In the genomic region with DNA sequence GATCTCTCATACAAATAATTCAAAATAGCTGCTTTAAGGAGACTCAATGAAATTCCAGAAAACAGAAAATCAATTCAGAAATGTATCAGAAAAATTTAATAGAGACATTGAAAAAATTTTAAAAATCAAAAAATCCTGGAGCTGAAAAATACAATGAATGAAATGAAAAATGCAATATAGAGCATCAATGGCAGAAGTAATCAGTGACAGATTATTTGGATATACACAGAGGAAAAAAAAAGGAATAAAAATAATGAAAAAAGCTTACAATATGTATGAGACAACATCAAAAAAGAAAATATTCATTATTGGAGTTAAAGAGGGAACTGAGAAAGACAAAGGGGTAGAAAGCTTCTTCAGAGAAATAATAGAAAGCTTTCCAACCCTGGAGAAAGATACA, we compare ENCODE assay signal across 2 cellular contexts.
TF ChIP-seq lines count a peak whose summit lies in the region.

No MANE protein-coding gene starts in this region.

TF ChIP-seq in HepG2, 621 proteins besides CTCF, POLR2A, EP300 and RAD21 (continued from another document):
- TF ChIP-seq ZNF160 (CRISPR knock-in tag; IDR thresholded peaks at IDR 0.05) = 0 out of 2 replicates have a peak, but pooled peaks have one; percentile 59

TF ChIP-seq in GM12878, 131 proteins besides CTCF, POLR2A, EP300 and RAD21 (continued from another document):
- TF ChIP-seq TARDBP (IDR thresholded peaks at IDR 0.05; ENCODE audit: borderline replicate concordance) = no peak
- TF ChIP-seq GATAD2B (conservative IDR thresholded peaks at IDR 0.05; ENCODE audit: low read depth) = no peak
